In the genomic region with DNA sequence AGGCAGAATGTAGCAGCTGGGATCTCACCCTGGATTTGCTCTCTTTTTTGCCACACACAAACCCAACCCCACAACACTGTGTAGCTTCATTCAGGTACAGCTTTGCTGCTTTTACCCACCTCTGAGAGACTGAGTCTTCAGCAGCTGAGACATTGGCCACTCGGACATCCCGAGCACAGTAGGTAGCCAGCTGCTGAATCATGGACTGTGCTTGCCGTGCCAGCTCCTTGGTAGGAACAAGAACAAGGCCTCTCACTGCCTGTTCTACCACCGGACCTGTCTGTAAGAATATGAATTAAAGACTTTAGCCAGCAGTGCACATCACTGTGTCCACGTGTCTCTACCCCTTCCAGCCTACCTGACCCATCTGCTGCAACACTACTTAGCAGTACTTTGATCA, we compare ENCODE assay signal across 10 cellular contexts. TPM values are rescaled to one million over a fixed set of nuclear protein-coding genes. Genes with fewer than 3 reads are reported as not detected.
DNase-seq lines count a peak whose midpoint lies in the region; ATAC-seq, FAIRE-seq and TF ChIP-seq lines count a peak whose summit lies in the region.
"Had no signal": no experiment of that assay in that cellular context is flagged by ENCODE, and none has a peak within 500 bp of the region (broad histone marks: within the 10 kb centered on the region; RNA-seq: fewer than 3 reads in every experiment).

No MANE protein-coding gene starts in this region.

- no peak overlapping the region for H2BK120ac ChIP-seq in mesenchymal stem cell (ENCODE audit: low read depth, low read length)

- no peak for TF ChIP-seq CTCF in K562 (IDR thresholded peaks at IDR 0.05 in 2 of 3, conservative IDR thresholded peaks at IDR 0.05 in 1 of 3; ENCODE audit: insufficient read depth in 2 of 3, low read depth in 1 of 3, low read length in 3 of 3)
- TF ChIP-seq CTCF in upper lobe of right lung (IDR thresholded peaks at IDR 0.05), result no peak

- H3K79me2 ChIP-seq in K562 (ENCODE audit: control insufficient read depth, insufficient read depth, low read length), result peaks cover 59% of the 10 kb centered on the region

- H2AK5ac ChIP-seq in mesenchymal stem cell (ENCODE audit: low read length, severe bottlenecking), result no peak overlapping the region

- H3K9ac ChIP-seq in K562 (ENCODE audit: insufficient read depth in 1 of 2, low read depth in 2 of 2, low read length in 2 of 2), result peak overlapping the region; percentile 97 to 98
- peak overlapping the region; percentile 94 for H3K9ac ChIP-seq in mesenchymal stem cell (ENCODE audit: low read length)

- H4K8ac ChIP-seq in mesenchymal stem cell (ENCODE audit: low read length), result no peak overlapping the region

- no peak for DNase-seq in activated naive CD4-positive, alpha-beta T cell treated with anti-CD3 and anti-CD28 coated beads, Interleukin-2, amount 10 ng/mL, durations not matched to agents 7 days and 5 days
- DNase-seq in activated naive CD4-positive, alpha-beta T cell (lab: John Stamatoyannopoulos, UW), result no peak
- peak in 2 of 4 experiments; percentile 10 to 12 for DNase-seq in K562 (ENCODE audit: extremely low read depth in 1 of 4, low spot score in 3 of 4)
- no peak for DNase-seq in mesenchymal stem cell
- DNase-seq in upper lobe of right lung, result no peak
- no peak for DNase-seq in NCI-H526 treated with DMSO at 0.1 percent for 48 hours (lab: John Stamatoyannopoulos, UW)
- no peak for DNase-seq in NOMO-1 treated with DMSO at 0.1 percent for 48 hours (lab: John Stamatoyannopoulos, UW; ENCODE audit: unreplicated experiment)
- DNase-seq: EL had no signal

- H3K79me1 ChIP-seq in mesenchymal stem cell (replicated peaks; ENCODE audit: low read length, poor library complexity, severe bottlenecking), result peaks cover 41% of the 10 kb centered on the region

- TF ChIP-seq POLR2A in K562 (conservative IDR thresholded peaks at IDR 0.05), result no peak

- no peak for ATAC-seq in K562
- no peak for ATAC-seq in upper lobe of right lung
- no peak for ATAC-seq in GM18520 (IDR thresholded peaks at IDR 0.05; ENCODE audit: unreplicated experiment)

- peak overlapping the region; percentile 90 for H3K4me3 Mint-ChIP-seq in activated naive CD4-positive, alpha-beta T cell treated with anti-CD3 and anti-CD28 coated beads, Interleukin-2, amount 10 ng/mL, durations not matched to agents 7 days and 5 days

- POLR2A ChIA-PET in K562 (lab: Yijun Ruan, JAX), result interaction anchor here (0.6 to 4.3 kb wide), 9 partner anchors 8 to 293 kb away, joined by 3 to 38 read pairs (median 4); a partner anchor contains a TSS

- TF ChIP-seq EP300 in K562 (IDR thresholded peaks at IDR 0.05; ENCODE audit: low read length), result no peak

- H3K36me3 ChIP-seq in K562 (ENCODE audit: control insufficient read depth, insufficient read depth, low read length), result peaks cover 71% of the 10 kb centered on the region
- H3K36me3 ChIP-seq in mesenchymal stem cell (ENCODE audit: control insufficient read depth in 1 of 2, insufficient read depth in 2 of 2, low read depth in 1 of 2, low read length in 2 of 2), result peaks cover 56 to 72% of the 10 kb centered on the region in 2 experiments
- peaks cover 64% of the 10 kb centered on the region for H3K36me3 ChIP-seq in upper lobe of right lung

- H3K27ac Mint-ChIP-seq in activated naive CD4-positive, alpha-beta T cell treated with anti-CD3 and anti-CD28 coated beads, Interleukin-2, amount 10 ng/mL, durations not matched to agents 7 days and 5 days, result peak overlapping the region; percentile 89

- CTCF ChIA-PET in activated naive CD4-positive, alpha-beta T cell treated with anti-CD3 and anti-CD28 coated beads, Interleukin-2, amount 10 ng/mL, durations not matched to agents 7 days and 5 days (lab: Charles Lee), result interaction anchor here (1.0 to 3.1 kb wide), 5 partner anchors 8 to 332 kb away, joined by 4 to 19 read pairs (median 4); a partner anchor contains a TSS
- CTCF ChIA-PET in K562 (lab: Yijun Ruan, JAX; ENCODE audit: low intra/inter-chr PET ratio), result no interaction called here

- FAIRE-seq in K562 (lab: Jason Lieb, UNC), result no peak

- intact Hi-C loops in K562 (cut with micrococcal nuclease), result no loop called here
- intact Hi-C loops in upper lobe of right lung (cut with DNase I), result no loop called here

- no peak overlapping the region for H3K14ac ChIP-seq in mesenchymal stem cell (ENCODE audit: low read length in 2 of 2)

- H3K36me3 Mint-ChIP-seq in activated naive CD4-positive, alpha-beta T cell treated with anti-CD3 and anti-CD28 coated beads, Interleukin-2, amount 10 ng/mL, durations not matched to agents 7 days and 5 days, result peaks cover 68% of the 10 kb centered on the region

- no peak overlapping the region for H2BK5ac ChIP-seq in mesenchymal stem cell (ENCODE audit: low read depth, low read length, poor library complexity, severe bottlenecking)

- H3K9me1 ChIP-seq in K562 (ENCODE audit: control insufficient read depth, insufficient read depth, low read length), result no peaks in the 10 kb centered on the region

- no peak overlapping the region for H2BK15ac ChIP-seq in mesenchymal stem cell (ENCODE audit: low read depth, poor library complexity, severe bottlenecking)

- peak overlapping the region; percentile 75 for H3K4me3 ChIP-seq in K562
- H3K4me3 ChIP-seq in mesenchymal stem cell (ENCODE audit: insufficient read depth in 1 of 2, low read depth in 1 of 2, low read length in 2 of 2), result peak overlapping the region in 1 of 2 experiments; percentile 95
- H3K4me3 ChIP-seq in upper lobe of right lung, result peak overlapping the region; percentile 86

- no peaks in the 10 kb centered on the region; the same call in 1 of the 2 replicates for H4K20me1 ChIP-seq in K562 (replicated peaks; ENCODE audit: control insufficient read depth, insufficient read depth, low read length)

- H3K27me3 ChIP-seq in K562 (ENCODE audit: control insufficient read depth in 2 of 2, insufficient read depth in 2 of 2, low read length in 2 of 2), result no peaks in the 10 kb centered on the region
- H3K27me3 ChIP-seq in mesenchymal stem cell (ENCODE audit: control insufficient read depth in 1 of 2, insufficient read depth in 1 of 2, low read length in 2 of 2), result no peaks in the 10 kb centered on the region
- no peaks in the 10 kb centered on the region for H3K27me3 ChIP-seq in upper lobe of right lung

- no peak for TF ChIP-seq RAD21 in K562 (CRISPR knock-in tag; conservative IDR thresholded peaks at IDR 0.05 in 1 of 2, IDR thresholded peaks at IDR 0.05 in 1 of 2)

- in situ Hi-C loops in K562 (cut with MboI), result no loop called here

- H3K9me3 Mint-ChIP-seq in activated naive CD4-positive, alpha-beta T cell treated with anti-CD3 and anti-CD28 coated beads, Interleukin-2, amount 10 ng/mL, durations not matched to agents 7 days and 5 days, result no peaks in the 10 kb centered on the region

- no peak overlapping the region for H2BK12ac ChIP-seq in mesenchymal stem cell (ENCODE audit: low read length in 2 of 2)

- H3K4me1 Mint-ChIP-seq in activated naive CD4-positive, alpha-beta T cell treated with anti-CD3 and anti-CD28 coated beads, Interleukin-2, amount 10 ng/mL, durations not matched to agents 7 days and 5 days, result peaks cover 50% of the 10 kb centered on the region

- 11% methylated on average over 5 of the region's 5 CpGs for WGBS in K562 (ENCODE audit: insufficient coverage, low coverage, missing lambda C conversion rate)
- WGBS in mesenchymal stem cell, result 80% methylated on average over 5 of the region's 5 CpGs

- H3K4me2 ChIP-seq in K562 (ENCODE audit: insufficient read depth, low read length) (peak overlapping the region; percentile 97), mesenchymal stem cell (ENCODE audit: low read length, poor library complexity, severe bottlenecking) (peak overlapping the region; percentile 73)

- H3K4me1 ChIP-seq in K562 (replicated peaks in 1 of 2; ENCODE audit: control insufficient read depth in 2 of 2, insufficient read depth in 2 of 2, low read length in 2 of 2) (peaks cover 22 to 27% of the 10 kb centered on the region in 2 experiments; a peak in 4 of 5 replicates), mesenchymal stem cell (ENCODE audit: control insufficient read depth, insufficient read depth, low read depth, low read length) (peaks cover 10% of the 10 kb centered on the region), upper lobe of right lung (peaks cover 19% of the 10 kb centered on the region)

- H2AFZ ChIP-seq in K562 (ENCODE audit: low read depth, low read length), result no peak overlapping the region
- H2AFZ ChIP-seq in mesenchymal stem cell (ENCODE audit: low read depth, low read length), result no peak overlapping the region

- H3K23ac ChIP-seq in mesenchymal stem cell (ENCODE audit: low read length in 2 of 2), result no peak overlapping the region

- H3K4ac ChIP-seq in mesenchymal stem cell (ENCODE audit: low read depth in 1 of 2, low read length in 2 of 2), result no peak overlapping the region

- H3K18ac ChIP-seq in mesenchymal stem cell (ENCODE audit: low read depth in 1 of 2, low read length in 2 of 2), result no peak overlapping the region

- no peak overlapping the region for H4K91ac ChIP-seq in mesenchymal stem cell (ENCODE audit: low read length)

- TSS peak; percentile 49 for BruUV-seq in K562 (replicated peaks; lab: Mats Ljungman, UMichigan)

- peak overlapping the region; percentile 85 for H3K27ac ChIP-seq in K562 (ENCODE audit: extremely low read depth, low read depth, low read length)
- H3K27ac ChIP-seq in mesenchymal stem cell (ENCODE audit: low read length, poor library complexity, severe bottlenecking), result no peak overlapping the region
- no peak overlapping the region for H3K27ac ChIP-seq in upper lobe of right lung

- H3K27me3 Mint-ChIP-seq in activated naive CD4-positive, alpha-beta T cell treated with anti-CD3 and anti-CD28 coated beads, Interleukin-2, amount 10 ng/mL, durations not matched to agents 7 days and 5 days, result no peaks in the 10 kb centered on the region

- H3K9me3 ChIP-seq in K562 (replicated peaks; ENCODE audit: control insufficient read depth, insufficient read depth, low read depth, low read length) (no peaks in the 10 kb centered on the region), mesenchymal stem cell (ENCODE audit: control insufficient read depth, low read length) (no peaks in the 10 kb centered on the region), upper lobe of right lung (no peaks in the 10 kb centered on the region)

RNA-seq across cellular contexts. Expression of a gene that starts 0.9 kb away (rescaled TPM):
- 104 and 320 TPM in 2 replicates for total RNA-seq in K562 (2011; cell fraction: chromatin; rRNA removed; ENCODE audit: low replicate concordance)
- 229 and 246 TPM in 2 replicates for total RNA-seq in K562 (2011; cell fraction: nucleolus; rRNA removed)
- total RNA-seq in K562 (2011; cell fraction: nucleoplasm; rRNA removed), result 121 and 141 TPM in 2 replicates
- total RNA-seq in K562 (2014; rRNA removed) (102 and 133 TPM in 2 replicates), K562 (2014; rRNA removed; fragmentation: Illumina TruSeq; extraction: Trizol) (91.2 and 103 TPM in 2 replicates), K562 (2015; rRNA removed; fragmentation: Illumina TruSeq; extraction: Trizol) (89.1 and 90.8 TPM in 2 replicates), K562 (2021) (145 and 155 TPM in 2 replicates), upper lobe of right lung (53.5 TPM)
- polyA plus RNA-seq in K562 (2011; rRNA removed) (110 and 120 TPM in 2 replicates), K562 (2014; fragmentation: Illumina TruSeq; extraction: Trizol) (114 and 133 TPM in 2 replicates), K562 (2014; fragmentation: Nextera tagmentation; extraction: Ambion mirVana) (10 to 100 TPM; 33.0 to 45.2 TPM), K562 (2014; rRNA removed) (96.7 and 109 TPM in 2 replicates)
- 100 and 136 TPM in 2 replicates for polyA plus RNA-seq in K562 (2011; cell fraction: cytosol; rRNA removed)
- 265 and 309 TPM in 2 replicates for polyA plus RNA-seq in K562 (2011; cell fraction: nucleus; rRNA removed)
- polyA plus RNA-seq in K562 (2012), result 122 and 135 TPM in 2 replicates
- 74.9 and 101 TPM in 2 replicates for polyA minus RNA-seq in K562 (2011; rRNA and poly(A)+ RNA removed)
- 38.9 and 72.1 TPM in 2 replicates for polyA minus RNA-seq in K562 (2011; cell fraction: cytosol; rRNA and poly(A)+ RNA removed)
- 84.7 and 97.7 TPM in 2 replicates for polyA minus RNA-seq in K562 (2011; cell fraction: nucleus; rRNA and poly(A)+ RNA removed)
- 46.0 TPM for polyA plus RNA-seq in mesenchymal stem cell (2013, experiment 1 of 2)
- 44.0 TPM for polyA plus RNA-seq in mesenchymal stem cell (2013, experiment 2 of 2)

RNA-seq across cellular contexts. Expression of a gene that starts 9.3 kb away (rescaled TPM):
- total RNA-seq in K562 (2011; cell fraction: chromatin; rRNA removed; ENCODE audit: low replicate concordance), result 87.6 and 130 TPM in 2 replicates
- total RNA-seq in K562 (2011; cell fraction: nucleolus; rRNA removed), result 122 and 140 TPM in 2 replicates
- 150 and 206 TPM in 2 replicates for total RNA-seq in K562 (2011; cell fraction: nucleoplasm; rRNA removed)
- total RNA-seq in K562 (2014; rRNA removed) (40.0 and 53.8 TPM in 2 replicates), K562 (2014; rRNA removed; fragmentation: Illumina TruSeq; extraction: Trizol) (40.6 and 42.1 TPM in 2 replicates), K562 (2015; rRNA removed; fragmentation: Illumina TruSeq; extraction: Trizol) (43.8 and 44.3 TPM in 2 replicates), K562 (2021) (44.5 and 44.6 TPM in 2 replicates), upper lobe of right lung (78.3 TPM)
- polyA plus RNA-seq in K562 (2011; rRNA removed) (64.0 and 75.5 TPM in 2 replicates), K562 (2014; fragmentation: Illumina TruSeq; extraction: Trizol) (40.5 and 44.2 TPM in 2 replicates), K562 (2014; fragmentation: Nextera tagmentation; extraction: Ambion mirVana) (10 to 100 TPM; 20.3 to 23.1 TPM), K562 (2014; rRNA removed) (55.3 and 56.4 TPM in 2 replicates)
- polyA plus RNA-seq in K562 (2011; cell fraction: cytosol; rRNA removed), result 83.9 and 104 TPM in 2 replicates
- polyA plus RNA-seq in K562 (2011; cell fraction: nucleus; rRNA removed), result 84.1 and 90.2 TPM in 2 replicates
- polyA plus RNA-seq in K562 (2012), result 39.4 and 67.4 TPM in 2 replicates
- 49.9 and 50.1 TPM in 2 replicates for polyA minus RNA-seq in K562 (2011; rRNA and poly(A)+ RNA removed)
- 32.8 and 44.1 TPM in 2 replicates for polyA minus RNA-seq in K562 (2011; cell fraction: cytosol; rRNA and poly(A)+ RNA removed)
- polyA minus RNA-seq in K562 (2011; cell fraction: nucleus; rRNA and poly(A)+ RNA removed), result 32.0 and 44.2 TPM in 2 replicates
- 52.3 TPM for polyA plus RNA-seq in mesenchymal stem cell (2013, experiment 1 of 2)
- 54.0 TPM for polyA plus RNA-seq in mesenchymal stem cell (2013, experiment 2 of 2)

RNA-seq across cellular contexts. Expression of a gene that starts 31.6 kb away (rescaled TPM):
- 0.26 and 0.81 TPM in 2 replicates for total RNA-seq in K562 (2011; cell fraction: chromatin; rRNA removed; ENCODE audit: low replicate concordance)
- total RNA-seq in K562 (2011; cell fraction: nucleolus; rRNA removed), result 0.33 and 0.39 TPM in 2 replicates
- 0.15 and 0.37 TPM in 2 replicates for total RNA-seq in K562 (2011; cell fraction: nucleoplasm; rRNA removed)
- 0.18 TPM in 1 of 2 replicates, not detected in the other for total RNA-seq in K562 (2014; rRNA removed)
- not detected in 2 replicates for total RNA-seq in K562 (2014; rRNA removed; fragmentation: Illumina TruSeq; extraction: Trizol)
- not detected in 2 replicates for total RNA-seq in K562 (2015; rRNA removed; fragmentation: Illumina TruSeq; extraction: Trizol)
- total RNA-seq in K562 (2021), result 0.02 and 0.07 TPM in 2 replicates
- 0.08 and 0.14 TPM in 2 replicates for polyA plus RNA-seq in K562 (2011; rRNA removed)
- 0.10 and 0.18 TPM in 2 replicates for polyA plus RNA-seq in K562 (2011; cell fraction: cytosol; rRNA removed)
- 0.74 and 1.1 TPM in 2 replicates for polyA plus RNA-seq in K562 (2011; cell fraction: nucleus; rRNA removed)
- 0.08 and 0.11 TPM in 2 replicates for polyA plus RNA-seq in K562 (2012)
- polyA plus RNA-seq in K562 (2014; fragmentation: Illumina TruSeq; extraction: Trizol), result 0.01 and 0.06 TPM in 2 replicates
- polyA plus RNA-seq in K562 (2014; fragmentation: Nextera tagmentation; extraction: Ambion mirVana), result not detected
- polyA plus RNA-seq in K562 (2014; rRNA removed), result 0.07 TPM in 1 of 2 replicates, not detected in the other
- polyA minus RNA-seq in K562 (2011; rRNA and poly(A)+ RNA removed), result 0.06 and 0.11 TPM in 2 replicates
- not detected in 2 replicates for polyA minus RNA-seq in K562 (2011; cell fraction: cytosol; rRNA and poly(A)+ RNA removed)
- 0.13 and 0.44 TPM in 2 replicates for polyA minus RNA-seq in K562 (2011; cell fraction: nucleus; rRNA and poly(A)+ RNA removed)
- 0.22 TPM for polyA plus RNA-seq in mesenchymal stem cell (2013, experiment 1 of 2)
- 0.21 TPM for polyA plus RNA-seq in mesenchymal stem cell (2013, experiment 2 of 2)
- 0.17 TPM for total RNA-seq in upper lobe of right lung
- total RNA-seq: LHCN-M2 had no signal

RNA-seq across cellular contexts. Expression of a gene that starts 33.7 kb away (rescaled TPM):
- total RNA-seq in K562 (2011; cell fraction: chromatin; rRNA removed; ENCODE audit: low replicate concordance), result 67.1 and 99.5 TPM in 2 replicates
- total RNA-seq in K562 (2011; cell fraction: nucleolus; rRNA removed), result 61.5 and 70.1 TPM in 2 replicates
- total RNA-seq in K562 (2011; cell fraction: nucleoplasm; rRNA removed), result 49.3 and 64.3 TPM in 2 replicates
- total RNA-seq in K562 (2014; rRNA removed) (38.6 and 50.0 TPM in 2 replicates), K562 (2014; rRNA removed; fragmentation: Illumina TruSeq; extraction: Trizol) (20.5 and 21.8 TPM in 2 replicates), K562 (2015; rRNA removed; fragmentation: Illumina TruSeq; extraction: Trizol) (19.4 and 20.2 TPM in 2 replicates), K562 (2021) (80.3 and 86.6 TPM in 2 replicates), upper lobe of right lung (157 TPM)
- polyA plus RNA-seq in K562 (2011; rRNA removed) (23.5 and 44.6 TPM in 2 replicates), K562 (2014; fragmentation: Illumina TruSeq; extraction: Trizol) (58.8 and 59.1 TPM in 2 replicates), K562 (2014; fragmentation: Nextera tagmentation; extraction: Ambion mirVana) (1 to 10 TPM; 3.1 to 6.3 TPM), K562 (2014; rRNA removed) (31.4 and 31.6 TPM in 2 replicates)
- 44.3 and 54.2 TPM in 2 replicates for polyA plus RNA-seq in K562 (2011; cell fraction: cytosol; rRNA removed)
- 59.0 and 70.4 TPM in 2 replicates for polyA plus RNA-seq in K562 (2011; cell fraction: nucleus; rRNA removed)
- polyA plus RNA-seq in K562 (2012), result 55.7 and 67.9 TPM in 2 replicates
- 66.0 and 68.6 TPM in 2 replicates for polyA minus RNA-seq in K562 (2011; rRNA and poly(A)+ RNA removed)
- polyA minus RNA-seq in K562 (2011; cell fraction: cytosol; rRNA and poly(A)+ RNA removed), result 52.4 and 53.8 TPM in 2 replicates
- 25.8 and 36.1 TPM in 2 replicates for polyA minus RNA-seq in K562 (2011; cell fraction: nucleus; rRNA and poly(A)+ RNA removed)
- 35.1 TPM for polyA plus RNA-seq in mesenchymal stem cell (2013, experiment 1 of 2)
- polyA plus RNA-seq in mesenchymal stem cell (2013, experiment 2 of 2), result 33.9 TPM
